ENCODE assay signal across 1 cellular context in genomic region chr10:124494050-124494807, GRCh38.
TF ChIP-seq lines count a peak whose summit lies in the region.

No MANE protein-coding gene starts in this region.

TF ChIP-seq in HCT116, 20 proteins besides CTCF, POLR2A, EP300 and RAD21 (continued from another document):
- TF ChIP-seq REST (IDR thresholded peaks at IDR 0.05; ENCODE audit: low read depth) (no peak), EGR1 (IDR thresholded peaks at IDR 0.05; ENCODE audit: low read depth) (no peak), CBX3 (IDR thresholded peaks at IDR 0.05; ENCODE audit: low read depth) (no peak), CEBPB (IDR thresholded peaks at IDR 0.05; ENCODE audit: low read depth) (no peak), FOSL1 (IDR thresholded peaks at IDR 0.05; ENCODE audit: low read depth) (no peak), ATF3 (IDR thresholded peaks at IDR 0.05) (no peak)
TF ChIP-seq in HCT116: peak in this region for 0.
